ENCODE assay signal across 8 cellular contexts in genomic region chr20:58891686-58892125, GRCh38. TPM values are rescaled to one million over a fixed set of nuclear protein-coding genes. Genes with fewer than 3 reads are reported as not detected.
DNase-seq lines count a peak whose midpoint lies in the region; ATAC-seq and TF ChIP-seq lines count a peak whose summit lies in the region.

No MANE protein-coding gene starts in this region.

- H3K9me3 Mint-ChIP-seq in activated B cell treated with CpG ODN at 0.5 μM for 24 hours (no peaks in the 10 kb centered on the region), type B pancreatic cell (no peaks in the 10 kb centered on the region)

- H3K4me1 Mint-ChIP-seq in activated B cell treated with CpG ODN at 0.5 μM for 24 hours, result peaks cover 56% of the 10 kb centered on the region
- peaks cover 43% of the 10 kb centered on the region for H3K4me1 Mint-ChIP-seq in type B pancreatic cell (ENCODE audit: unreplicated experiment)

- H3K4me3 Mint-ChIP-seq in activated B cell treated with CpG ODN at 0.5 μM for 24 hours (peak overlapping the region; percentile 90), type B pancreatic cell (peak overlapping the region; percentile 97)

- H3K36me3 ChIP-seq in muscle layer of duodenum (ENCODE audit: control insufficient read depth in 1 of 2, insufficient read depth in 2 of 2, low read length in 2 of 2), result no peaks in the 10 kb centered on the region

- H3K27me3 Mint-ChIP-seq in activated B cell treated with CpG ODN at 0.5 μM for 24 hours, result no peaks in the 10 kb centered on the region
- H3K27me3 Mint-ChIP-seq in type B pancreatic cell, result no peaks in the 10 kb centered on the region

- peaks cover 18 to 47% of the 10 kb centered on the region in 2 donors for H3K4me1 ChIP-seq in muscle layer of duodenum (ENCODE audit: control insufficient read depth in 1 of 2, insufficient read depth in 2 of 2, low read length in 2 of 2)

- DNase-seq in Daoy (ENCODE audit: low read depth), result peak; percentile 51
- DNase-seq in HK-2 (ENCODE audit: unreplicated experiment), result peak; percentile 40
- DNase-seq in activated B cell treated with CpG ODN at 0.5 μM for 24 hours, result peak; percentile 45
- peak; percentile 27 for DNase-seq in effector CD8-positive, alpha-beta T cell (lab: John Stamatoyannopoulos, UW)
- DNase-seq in type B pancreatic cell (ENCODE audit: extremely low spot score, unreplicated experiment), result no peak
- DNase-seq in SHP77 treated with DMSO at 0.1 percent for 48 hours (lab: John Stamatoyannopoulos, UW), result no peak

- ATAC-seq in activated B cell treated with CpG ODN at 0.5 μM for 24 hours (ENCODE audit: low read depth) (peak; percentile 0), GM21737 (IDR thresholded peaks at IDR 0.05; ENCODE audit: unreplicated experiment) (no peak)

- CTCF ChIA-PET in activated B cell treated with CpG ODN at 0.5 μM for 24 hours (lab: Charles Lee), result no interaction called here

- peak overlapping the region; percentile 71 to 78 for H3K4me3 ChIP-seq in muscle layer of duodenum (ENCODE audit: low read depth in 1 of 2, low read length in 2 of 2)

- no peaks in the 10 kb centered on the region for H3K9me3 ChIP-seq in muscle layer of duodenum (ENCODE audit: control insufficient read depth in 1 of 2, low read length in 2 of 2)

- H3K36me3 Mint-ChIP-seq in activated B cell treated with CpG ODN at 0.5 μM for 24 hours (ENCODE audit: low read depth) (peaks cover 23% of the 10 kb centered on the region), type B pancreatic cell (peaks cover 21% of the 10 kb centered on the region)

- POLR2A ChIA-PET in activated B cell treated with CpG ODN at 0.5 μM for 24 hours (lab: Charles Lee), result interaction anchor here (0.6 to 4.2 kb wide), 13 partner anchors 16 to 240 kb away, joined by 3 to 75 read pairs (median 4); partner anchors contain the start of genes ATP5F1E and NELFCD

- peak overlapping the region; percentile 94 for H3K27ac ChIP-seq in muscle layer of duodenum (ENCODE audit: low read length)

- TF ChIP-seq CTCF in activated B cell treated with CpG ODN at 0.5 μM for 24 hours (IDR thresholded peaks at IDR 0.05) (no peak), type B pancreatic cell (conservative IDR thresholded peaks at IDR 0.05) (no peak)

- intact Hi-C loops in activated B cell treated with CpG ODN at 0.5 μM for 24 hours (cut with micrococcal nuclease), result loop anchor here (1.0 to 5.0 kb wide), 7 partner anchors 16 to 1274 kb away; partner anchors contain the start of genes ATP5F1E, CTSZ and NELFCD

- peak overlapping the region; percentile 92 for H3K27ac Mint-ChIP-seq in activated B cell treated with CpG ODN at 0.5 μM for 24 hours
- peak overlapping the region; percentile 94 for H3K27ac Mint-ChIP-seq in type B pancreatic cell

- H3K27me3 ChIP-seq in muscle layer of duodenum (ENCODE audit: low read depth, low read length), result no peaks in the 10 kb centered on the region

RNA-seq across cellular contexts. Expression of gene GNAS, which starts 39.2 kb away (rescaled TPM):
- total RNA-seq in Daoy (2014; rRNA removed; shearing (Covaris generic)), result 286 and 344 TPM in 2 replicates
- 784 and 849 TPM in 2 replicates for total RNA-seq in activated B cell treated with CpG ODN at 0.5 μM for 24 hours
- 1,005 and 1,406 TPM in 2 replicates for total RNA-seq in type B pancreatic cell (ENCODE audit: low replicate concordance)

RNA-seq across cellular contexts. Expression of gene GNAS-AS1, which starts 41.0 kb away (rescaled TPM):
- 1.3 and 3.1 TPM in 2 replicates for total RNA-seq in Daoy (2014; rRNA removed; shearing (Covaris generic))
- total RNA-seq in activated B cell treated with CpG ODN at 0.5 μM for 24 hours (1.4 and 1.5 TPM in 2 replicates), type B pancreatic cell (ENCODE audit: low replicate concordance) (1.7 and 6.1 TPM in 2 replicates)

Comparison
In these comparisons a context has a peak if more than half of its experiments do, and no peak if none do; other contexts are left out.
1. DNase-seq: peak in Daoy (single experiment), HK-2 (single experiment), activated B cell treated with CpG ODN at 0.5 μM for 24 hours (single experiment) and effector CD8-positive, alpha-beta T cell (single experiment); none in type B pancreatic cell (single experiment) and SHP77 treated with DMSO at 0.1 percent for 48 hours (single experiment).